ENCODE assay signal across 1 cellular context in genomic region chr19:12550951-12551832, GRCh38.
TF ChIP-seq lines count a peak whose summit lies in the region.

ZNF564 (minus strand) TSS chr19:12551482; CDS start chr19:12551332, 150 bp downstream.

TF ChIP-seq in GM12878, 131 proteins besides CTCF, POLR2A, EP300 and RAD21 (continued from another document and continues in another):
- TF ChIP-seq POLR2AphosphoS2 (IDR thresholded peaks at IDR 0.05; ENCODE audit: low read depth, low read length) (peak; percentile 92; the same call in 1 of the 2 replicates), ASH2L (IDR thresholded peaks at IDR 0.05; ENCODE audit: borderline replicate concordance, low read depth) (0 out of 2 replicates have a peak, but pooled peaks have one; percentile 78), FOXK2 (IDR thresholded peaks at IDR 0.05) (peak; percentile 52), GABPA (IDR thresholded peaks at IDR 0.05; ENCODE audit: low read depth) (peak; percentile 91), SKIL (IDR thresholded peaks at IDR 0.05; ENCODE audit: low read depth, poor library complexity, severe bottlenecking) (peak; percentile 85), SIX5 (IDR thresholded peaks at IDR 0.05; ENCODE audit: low read depth, low read length, severe bottlenecking) (peak; percentile 22), NR2F1 (conservative IDR thresholded peaks at IDR 0.05) (peak; percentile 61; the same call in 1 of the 2 replicates), IKZF2 (IDR thresholded peaks at IDR 0.05) (peak; percentile 58), MYB (IDR thresholded peaks at IDR 0.05; ENCODE audit: borderline replicate concordance, low read depth, low read length) (no peak), EED (IDR thresholded peaks at IDR 0.05; ENCODE audit: low read depth) (0 out of 2 replicates have a peak, but pooled peaks have one; percentile 12), ZNF217 (IDR thresholded peaks at IDR 0.05) (no peak), BCL11A (IDR thresholded peaks at IDR 0.05; ENCODE audit: low read depth, low read length) (no peak), SUZ12 (IDR thresholded peaks at IDR 0.05; ENCODE audit: unreplicated experiment) (no peak), CEBPZ (IDR thresholded peaks at IDR 0.05; ENCODE audit: low read depth, low read length) (peak; percentile 93), ZNF622 (IDR thresholded peaks at IDR 0.05) (no peak), ZZZ3 (IDR thresholded peaks at IDR 0.05; ENCODE audit: control insufficient read depth, insufficient read length, low read depth) (no peak), TCF3 (IDR thresholded peaks at IDR 0.05; ENCODE audit: borderline replicate concordance, insufficient read depth, low read depth, low read length) (0 out of 2 replicates have a peak, but pooled peaks have one; percentile 49), IRF4 (IDR thresholded peaks at IDR 0.05; ENCODE audit: low read depth, low read length) (no peak), STAT1 (conservative IDR thresholded peaks at IDR 0.05) (no peak), BACH1 (IDR thresholded peaks at IDR 0.05; ENCODE audit: borderline replicate concordance) (peak; percentile 76), IKZF1 (conservative IDR thresholded peaks at IDR 0.05) (peak; percentile 92), HSF1 (IDR thresholded peaks at IDR 0.05; ENCODE audit: low read depth, low read length) (no peak), ZBTB33 (IDR thresholded peaks at IDR 0.05) (no peak; the same call in 1 of the 2 replicates), DPF2 (IDR thresholded peaks at IDR 0.05) (peak; percentile 100), WRNIP1 (IDR thresholded peaks at IDR 0.05; ENCODE audit: borderline replicate concordance, low read depth, low read length) (no peak), HDAC2 (IDR thresholded peaks at IDR 0.05) (no peak), MEF2A (IDR thresholded peaks at IDR 0.05; ENCODE audit: insufficient read depth, low read depth, low read length) (no peak), EGR1 (IDR thresholded peaks at IDR 0.05; ENCODE audit: borderline replicate concordance in 1 of 2, low read depth in 2 of 2, low read length in 2 of 2) (no peak), TAF1 (IDR thresholded peaks at IDR 0.05; ENCODE audit: borderline replicate concordance, low read depth, low read length) (peak; percentile 83), MTA3 (IDR thresholded peaks at IDR 0.05; ENCODE audit: borderline replicate concordance, low read length) (no peak), LARP7 (IDR thresholded peaks at IDR 0.05) (peak; percentile 94)
- TF ChIP-seq, protein P1, sequence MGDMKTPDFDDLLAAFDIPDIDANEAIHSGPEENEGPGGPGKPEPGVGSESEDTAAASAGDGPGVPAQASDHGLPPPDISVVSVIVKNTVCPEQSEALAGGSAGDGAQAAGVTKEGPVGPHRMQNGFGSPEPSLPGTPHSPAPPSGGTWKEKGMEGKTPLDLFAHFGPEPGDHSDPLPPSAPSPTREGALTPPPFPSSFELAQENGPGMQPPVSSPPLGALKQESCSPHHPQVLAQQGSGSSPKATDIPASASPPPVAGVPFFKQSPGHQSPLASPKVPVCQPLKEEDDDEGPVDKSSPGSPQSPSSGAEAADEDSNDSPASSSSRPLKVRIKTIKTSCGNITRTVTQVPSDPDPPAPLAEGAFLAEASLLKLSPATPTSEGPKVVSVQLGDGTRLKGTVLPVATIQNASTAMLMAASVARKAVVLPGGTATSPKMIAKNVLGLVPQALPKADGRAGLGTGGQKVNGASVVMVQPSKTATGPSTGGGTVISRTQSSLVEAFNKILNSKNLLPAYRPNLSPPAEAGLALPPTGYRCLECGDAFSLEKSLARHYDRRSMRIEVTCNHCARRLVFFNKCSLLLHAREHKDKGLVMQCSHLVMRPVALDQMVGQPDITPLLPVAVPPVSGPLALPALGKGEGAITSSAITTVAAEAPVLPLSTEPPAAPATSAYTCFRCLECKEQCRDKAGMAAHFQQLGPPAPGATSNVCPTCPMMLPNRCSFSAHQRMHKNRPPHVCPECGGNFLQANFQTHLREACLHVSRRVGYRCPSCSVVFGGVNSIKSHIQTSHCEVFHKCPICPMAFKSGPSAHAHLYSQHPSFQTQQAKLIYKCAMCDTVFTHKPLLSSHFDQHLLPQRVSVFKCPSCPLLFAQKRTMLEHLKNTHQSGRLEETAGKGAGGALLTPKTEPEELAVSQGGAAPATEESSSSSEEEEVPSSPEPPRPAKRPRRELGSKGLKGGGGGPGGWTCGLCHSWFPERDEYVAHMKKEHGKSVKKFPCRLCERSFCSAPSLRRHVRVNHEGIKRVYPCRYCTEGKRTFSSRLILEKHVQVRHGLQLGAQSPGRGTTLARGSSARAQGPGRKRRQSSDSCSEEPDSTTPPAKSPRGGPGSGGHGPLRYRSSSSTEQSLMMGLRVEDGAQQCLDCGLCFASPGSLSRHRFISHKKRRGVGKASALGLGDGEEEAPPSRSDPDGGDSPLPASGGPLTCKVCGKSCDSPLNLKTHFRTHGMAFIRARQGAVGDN (IDR thresholded peaks at IDR 0.05): 0 out of 2 replicates have a peak, but pooled peaks have one; percentile 27
- TF ChIP-seq, protein P2, sequence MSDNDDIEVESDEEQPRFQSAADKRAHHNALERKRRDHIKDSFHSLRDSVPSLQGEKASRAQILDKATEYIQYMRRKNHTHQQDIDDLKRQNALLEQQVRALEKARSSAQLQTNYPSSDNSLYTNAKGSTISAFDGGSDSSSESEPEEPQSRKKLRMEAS (IDR thresholded peaks at IDR 0.05; ENCODE audit: low read depth, low read length): no peak; the same call in 1 of the 2 replicates
- TF ChIP-seq, protein P3, sequence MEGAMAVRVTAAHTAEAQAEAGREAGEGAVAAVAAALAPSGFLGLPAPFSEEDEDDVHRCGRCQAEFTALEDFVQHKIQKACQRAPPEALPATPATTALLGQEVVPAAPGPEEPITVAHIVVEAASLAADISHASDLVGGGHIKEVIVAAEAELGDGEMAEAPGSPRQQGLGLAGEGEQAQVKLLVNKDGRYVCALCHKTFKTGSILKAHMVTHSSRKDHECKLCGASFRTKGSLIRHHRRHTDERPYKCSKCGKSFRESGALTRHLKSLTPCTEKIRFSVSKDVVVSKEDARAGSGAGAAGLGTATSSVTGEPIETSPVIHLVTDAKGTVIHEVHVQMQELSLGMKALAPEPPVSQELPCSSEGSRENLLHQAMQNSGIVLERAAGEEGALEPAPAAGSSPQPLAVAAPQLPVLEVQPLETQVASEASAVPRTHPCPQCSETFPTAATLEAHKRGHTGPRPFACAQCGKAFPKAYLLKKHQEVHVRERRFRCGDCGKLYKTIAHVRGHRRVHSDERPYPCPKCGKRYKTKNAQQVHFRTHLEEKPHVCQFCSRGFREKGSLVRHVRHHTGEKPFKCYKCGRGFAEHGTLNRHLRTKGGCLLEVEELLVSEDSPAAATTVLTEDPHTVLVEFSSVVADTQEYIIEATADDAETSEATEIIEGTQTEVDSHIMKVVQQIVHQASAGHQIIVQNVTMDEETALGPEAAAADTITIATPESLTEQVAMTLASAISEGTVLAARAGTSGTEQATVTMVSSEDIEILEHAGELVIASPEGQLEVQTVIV (IDR thresholded peaks at IDR 0.05; ENCODE audit: borderline replicate concordance, partially characterized antibody): peak; percentile 87
- TF ChIP-seq, protein P4, sequence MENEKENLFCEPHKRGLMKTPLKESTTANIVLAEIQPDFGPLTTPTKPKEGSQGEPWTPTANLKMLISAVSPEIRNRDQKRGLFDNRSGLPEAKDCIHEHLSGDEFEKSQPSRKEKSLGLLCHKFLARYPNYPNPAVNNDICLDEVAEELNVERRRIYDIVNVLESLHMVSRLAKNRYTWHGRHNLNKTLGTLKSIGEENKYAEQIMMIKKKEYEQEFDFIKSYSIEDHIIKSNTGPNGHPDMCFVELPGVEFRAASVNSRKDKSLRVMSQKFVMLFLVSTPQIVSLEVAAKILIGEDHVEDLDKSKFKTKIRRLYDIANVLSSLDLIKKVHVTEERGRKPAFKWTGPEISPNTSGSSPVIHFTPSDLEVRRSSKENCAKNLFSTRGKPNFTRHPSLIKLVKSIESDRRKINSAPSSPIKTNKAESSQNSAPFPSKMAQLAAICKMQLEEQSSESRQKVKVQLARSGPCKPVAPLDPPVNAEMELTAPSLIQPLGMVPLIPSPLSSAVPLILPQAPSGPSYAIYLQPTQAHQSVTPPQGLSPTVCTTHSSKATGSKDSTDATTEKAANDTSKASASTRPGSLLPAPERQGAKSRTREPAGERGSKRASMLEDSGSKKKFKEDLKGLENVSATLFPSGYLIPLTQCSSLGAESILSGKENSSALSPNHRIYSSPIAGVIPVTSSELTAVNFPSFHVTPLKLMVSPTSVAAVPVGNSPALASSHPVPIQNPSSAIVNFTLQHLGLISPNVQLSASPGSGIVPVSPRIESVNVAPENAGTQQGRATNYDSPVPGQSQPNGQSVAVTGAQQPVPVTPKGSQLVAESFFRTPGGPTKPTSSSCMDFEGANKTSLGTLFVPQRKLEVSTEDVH (IDR thresholded peaks at IDR 0.05; ENCODE audit: low read depth, partially characterized antibody): peak; percentile 24
- TF ChIP-seq, protein P5, sequence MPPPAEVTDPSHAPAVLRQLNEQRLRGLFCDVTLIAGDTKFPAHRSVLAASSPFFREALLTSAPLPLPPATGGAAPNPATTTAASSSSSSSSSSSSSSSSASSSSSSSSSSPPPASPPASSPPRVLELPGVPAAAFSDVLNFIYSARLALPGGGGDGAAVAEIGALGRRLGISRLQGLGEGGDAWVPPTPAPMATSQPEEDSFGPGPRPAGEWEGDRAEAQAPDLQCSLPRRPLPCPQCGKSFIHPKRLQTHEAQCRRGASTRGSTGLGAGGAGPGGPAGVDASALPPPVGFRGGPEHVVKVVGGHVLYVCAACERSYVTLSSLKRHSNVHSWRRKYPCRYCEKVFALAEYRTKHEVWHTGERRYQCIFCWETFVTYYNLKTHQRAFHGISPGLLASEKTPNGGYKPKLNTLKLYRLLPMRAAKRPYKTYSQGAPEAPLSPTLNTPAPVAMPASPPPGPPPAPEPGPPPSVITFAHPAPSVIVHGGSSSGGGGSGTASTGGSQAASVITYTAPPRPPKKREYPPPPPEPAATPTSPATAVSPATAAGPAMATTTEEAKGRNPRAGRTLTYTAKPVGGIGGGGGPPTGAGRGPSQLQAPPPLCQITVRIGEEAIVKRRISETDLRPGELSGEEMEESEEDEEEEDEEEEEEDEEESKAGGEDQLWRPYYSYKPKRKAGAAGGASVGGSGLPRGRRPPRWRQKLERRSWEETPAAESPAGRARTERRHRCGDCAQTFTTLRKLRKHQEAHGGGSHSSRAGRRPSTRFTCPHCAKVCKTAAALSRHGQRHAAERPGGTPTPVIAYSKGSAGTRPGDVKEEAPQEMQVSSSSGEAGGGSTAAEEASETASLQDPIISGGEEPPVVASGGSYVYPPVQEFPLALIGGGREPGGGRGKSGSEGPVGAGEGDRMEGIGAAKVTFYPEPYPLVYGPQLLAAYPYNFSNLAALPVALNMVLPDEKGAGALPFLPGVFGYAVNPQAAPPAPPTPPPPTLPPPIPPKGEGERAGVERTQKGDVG (CRISPR knock-in tag; IDR thresholded peaks at IDR 0.05): no peak
